In the genomic region with DNA sequence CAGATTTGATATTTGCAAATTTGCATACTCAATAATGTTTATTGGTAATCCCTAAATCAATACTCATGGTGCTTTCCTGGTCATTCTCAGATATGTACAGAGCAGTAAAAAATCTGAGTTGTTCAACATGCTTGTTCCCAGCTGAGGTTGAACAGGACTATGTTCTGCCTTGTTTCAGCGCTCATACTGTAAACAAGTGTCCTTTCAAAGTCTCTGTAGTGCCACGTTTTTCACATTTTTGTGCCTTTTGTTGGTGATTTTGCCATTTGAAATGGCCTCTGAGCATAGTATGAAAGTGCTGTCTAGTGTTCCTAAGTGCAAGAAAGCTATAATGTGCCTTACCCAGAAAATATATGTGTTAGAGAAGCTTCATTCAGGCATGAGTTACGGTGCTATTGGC, we compare ENCODE assay signal across 23 cellular contexts.
"Had no signal": no experiment of that assay in that cellular context is flagged by ENCODE, and none has a peak within 500 bp of the region (broad histone marks: within the 10 kb centered on the region; RNA-seq: fewer than 3 reads in every experiment).

No MANE protein-coding gene starts in this region.

- DNase-seq: stimulated activated CD4-positive, alpha-beta T cell treated with anti-CD3 and anti-CD28 coated beads, Interleukin-2, amount 100 ng/mL, for 48 hours; stimulated activated CD4-positive, alpha-beta T cell treated with anti-CD3 and anti-CD28 coated beads, Interleukin-4, amount 100 ng/mL, for 1 hour; stimulated activated CD4-positive, alpha-beta T cell treated with anti-CD3 and anti-CD28 coated beads, Interleukin-4, amount 100 ng/mL, for 24 hours; stimulated activated CD4-positive, alpha-beta T cell treated with anti-CD3 and anti-CD28 coated beads, Interleukin-4, amount 100 ng/mL, for 4 hours; stimulated activated CD8-positive, alpha-beta memory T cell treated with anti-CD3 and anti-CD28 coated beads, Interleukin-4, amount 100 ng/mL, for 48 hours; stimulated activated naive B cell treated with anti-CD40 and anti-IgM and Interleukin-4, amounts not matched to agents 10 μg/mL and 1 μg/mL and 100 μg/mL, for 72 hours; stimulated activated naive CD4-positive, alpha-beta T cell; stimulated activated naive CD4-positive, alpha-beta T cell treated with Interleukin-2 at 50 U/mL for 16 hours; stimulated activated naive CD8-positive, alpha-beta T cell treated with anti-CD3 and anti-CD28 coated beads, Interleukin-15, amount 100 ng/mL, for 72 hours; stimulated activated naive CD8-positive, alpha-beta T cell treated with anti-CD3 and anti-CD28 coated beads, Interleukin-15, Interleukin-2, amounts not matched to agents 100 U/mL and 50 U/mL, for 24 hours; stomach; substantia nigra; testis; thyroid gland; tibial artery; transverse colon; upper lobe of right lung; uterus had no signal

- H3K27ac ChIP-seq: stomach, suprapubic skin, testis, thoracic aorta, thyroid gland, tibial artery, tibial nerve, transverse colon, upper lobe of left lung, upper lobe of right lung, uterus, vagina had no signal

- H3K36me3 ChIP-seq: stomach, suprapubic skin, thoracic aorta, thyroid gland, tibial artery, tibial nerve, transverse colon, upper lobe of left lung, upper lobe of right lung, uterus, vagina had no signal

- H3K4me3 ChIP-seq: stomach, suprapubic skin, testis, thoracic aorta, thyroid gland, tibial artery, tibial nerve, transverse colon, upper lobe of left lung, upper lobe of right lung, uterus, vagina had no signal

- H3K27me3 ChIP-seq: testis, thyroid gland, tibial artery, upper lobe of left lung, upper lobe of right lung, uterus, vagina had no signal

- H3K4me1 ChIP-seq: suprapubic skin, testis, thyroid gland, tibial artery, tibial nerve, transverse colon, upper lobe of left lung, upper lobe of right lung, uterus, vagina had no signal
